Comparison of ENCODE assay signal across 8 cellular contexts in genomic region chr11:10366568-10367331, GRCh38.
DNase-seq lines count a peak whose midpoint lies in the region; ATAC-seq and TF ChIP-seq lines count a peak whose summit lies in the region.

No MANE protein-coding gene starts in this region.

- intact Hi-C loops in left ventricle myocardium superior (cut with micrococcal nuclease): no loop called here

- in situ Hi-C loops in G401 (cut with HindIII; ENCODE audit: low sequenced_read_pairs): no loop called here

- POLR2A ChIA-PET in HEK293T (lab: Yijun Ruan, JAX): interaction anchor here (0.8 to 2.8 kb wide), 3 partner anchors 14 to 608 kb away, joined by 3 to 15 read pairs (median 3); partner anchors contain the start of gene ADM

- CTCF ChIA-PET in HEK293T (lab: Yijun Ruan, JAX): interaction anchor here (0.5 to 2.7 kb wide), 29 partner anchors 9 to 611 kb away, joined by 3 to 10 read pairs (median 4); no protein-coding TSS in a partner anchor

- H3K4me3 ChIP-seq in NB4 (ENCODE audit: low read depth, low read length): no peak overlapping the region
- no peak overlapping the region for H3K4me3 ChIP-seq in skeletal muscle cell (ENCODE audit: low read depth, low read length)

- no peak for TF ChIP-seq POLR2A in NB4 (IDR thresholded peaks at IDR 0.05; ENCODE audit: extremely low read depth, insufficient read length)

- peak; percentile 52 for DNase-seq in G401 (ENCODE audit: low spot score)
- peak; percentile 76 for DNase-seq in HEK293T (ENCODE audit: extremely low spot score)
- peak; percentile 89 for DNase-seq in NB4 (ENCODE audit: low read depth)
- peak; percentile 71 for DNase-seq in SW480 (ENCODE audit: low spot score)
- DNase-seq in amniotic epithelial cell (ENCODE audit: low read depth): peak; percentile 97
- peak; percentile 80 for DNase-seq in left ventricle myocardium superior
- peak; percentile 91 for DNase-seq in skeletal muscle cell (ENCODE audit: low read depth)

- peak; percentile 96 for ATAC-seq in left ventricle myocardium superior
- no peak for ATAC-seq in GM21717 (IDR thresholded peaks at IDR 0.05; ENCODE audit: unreplicated experiment)

- peak; percentile 77 for TF ChIP-seq CTCF in NB4 (IDR thresholded peaks at IDR 0.05; ENCODE audit: low read depth, low read length)

TF ChIP-seq in HEK293T, 16 proteins besides CTCF, POLR2A, EP300 and RAD21:
- 0 out of 2 replicates have a peak, but pooled peaks have one; percentile 28 for TF ChIP-seq L3MBTL2 (conservative IDR thresholded peaks at IDR 0.05)
- TF ChIP-seq BHLHE40 (IDR thresholded peaks at IDR 0.05; ENCODE audit: borderline replicate concordance): no peak
